23 cellular contexts compared by ENCODE assay signal in the genomic region with DNA sequence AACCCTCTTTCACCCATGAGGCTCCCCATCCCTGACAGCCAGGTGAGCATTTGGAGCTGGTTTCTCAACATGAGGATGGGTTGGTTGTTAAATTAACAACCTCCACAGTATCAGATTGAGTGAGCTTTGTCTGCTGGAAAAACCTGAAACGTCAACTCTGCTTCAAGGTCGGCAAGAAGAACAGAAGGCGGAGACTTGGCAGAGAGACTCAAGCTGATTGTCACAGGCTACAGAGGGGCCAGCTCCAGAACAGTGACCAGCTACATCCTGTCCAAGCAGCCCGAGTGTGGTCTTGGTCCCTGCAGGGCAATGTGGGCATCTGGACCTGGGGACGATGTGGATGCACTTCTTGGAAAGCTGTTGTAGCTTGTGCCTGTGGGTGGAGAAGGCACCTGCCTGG. TPM values are rescaled to one million over a fixed set of nuclear protein-coding genes. Genes with fewer than 3 reads are reported as not detected.
"Had no signal": no experiment of that assay in that cellular context is flagged by ENCODE, and none has a peak within 500 bp of the region (broad histone marks: within the 10 kb centered on the region; RNA-seq: fewer than 3 reads in every experiment).

No MANE protein-coding gene starts in this region.

- H3K9me3 Mint-ChIP-seq: activated naive CD4-positive, alpha-beta T cell treated with anti-CD3 and anti-CD28 coated beads for 36 hours; activated naive CD8-positive, alpha-beta T cell treated with anti-CD3 and anti-CD28 coated beads for 36 hours; activated T-helper 1 cell treated with anti-CD3 and anti-CD28 coated beads, Interleukin-12 subunit alpha, Interleukin-12 subunit beta, Interleukin-2, Interleukin-4 antibody, amounts not matched to agents 30 ng/mL and 10 ng/mL and 1 ng/mL, durations not matched to agents 14 hours and 24 hours and 36 hours; naive thymus-derived CD4-positive, alpha-beta T cell had no signal

- H3K4me3 Mint-ChIP-seq: activated naive CD4-positive, alpha-beta T cell treated with anti-CD3 and anti-CD28 coated beads for 36 hours; activated naive CD8-positive, alpha-beta T cell treated with anti-CD3 and anti-CD28 coated beads for 36 hours; activated T-helper 1 cell treated with anti-CD3 and anti-CD28 coated beads, Interleukin-12 subunit alpha, Interleukin-12 subunit beta, Interleukin-2, Interleukin-4 antibody, amounts not matched to agents 30 ng/mL and 10 ng/mL and 1 ng/mL, durations not matched to agents 14 hours and 24 hours and 36 hours; naive thymus-derived CD4-positive, alpha-beta T cell had no signal

- H3K27me3 ChIP-seq: ascending aorta, brain microvascular endothelial cell, uterus had no signal

- H3K36me3 Mint-ChIP-seq: activated naive CD8-positive, alpha-beta T cell treated with anti-CD3 and anti-CD28 coated beads for 36 hours; naive thymus-derived CD4-positive, alpha-beta T cell had no signal

- H3K27ac Mint-ChIP-seq: activated naive CD4-positive, alpha-beta T cell treated with anti-CD3 and anti-CD28 coated beads for 36 hours; activated naive CD8-positive, alpha-beta T cell treated with anti-CD3 and anti-CD28 coated beads for 36 hours; activated T-helper 1 cell treated with anti-CD3 and anti-CD28 coated beads, Interleukin-12 subunit alpha, Interleukin-12 subunit beta, Interleukin-2, Interleukin-4 antibody, amounts not matched to agents 30 ng/mL and 10 ng/mL and 1 ng/mL, durations not matched to agents 14 hours and 24 hours and 36 hours; naive thymus-derived CD4-positive, alpha-beta T cell had no signal

- H3K4me1 ChIP-seq: ascending aorta, uterus had no signal

- H3K4me3 ChIP-seq: ascending aorta, spleen, uterus had no signal

- H3K9me3 ChIP-seq: ascending aorta, spleen, uterus had no signal

- DNase-seq: activated CD4-positive, alpha-beta T cell treated with anti-CD3 and anti-CD28 coated beads for 48 hours; activated CD4-positive, alpha-beta T cell treated with anti-CD3 and anti-CD28 coated beads, Interleukin-2, amount 50 U/mL, for 48 hours; activated CD8-positive, alpha-beta memory T cell treated with anti-CD3 and anti-CD28 coated beads for 24 hours; activated effector memory CD4-positive, alpha-beta T cell treated with anti-CD3 and anti-CD28 coated beads, Interleukin-2, amount 50 U/mL, for 16 hours; activated naive CD4-positive, alpha-beta T cell treated with anti-CD3 and anti-CD28 coated beads for 36 hours; activated naive CD8-positive, alpha-beta T cell treated with anti-CD3 and anti-CD28 coated beads for 36 hours; activated T-cell treated with anti-CD3 and anti-CD28 coated beads, Interleukin-2, amount 50 U/mL, for 1 hour; brain microvascular endothelial cell; foreskin fibroblast; head of caudate nucleus; mammary epithelial cell; naive thymus-derived CD4-positive, alpha-beta T cell; nucleus accumbens; right cardiac atrium; spleen; stimulated activated naive CD4-positive, alpha-beta T cell treated with Interleukin-2 at 50 U/mL for 16 hours; trophoblast cell; uterus; WERI-Rb-1 had no signal

- ATAC-seq: activated CD4-positive, CD25-positive, alpha-beta regulatory T cell treated with anti-CD3 and anti-CD28 coated beads, Interleukin-2, amount 50 U/mL, for 24 hours; esophagus mucosa; naive thymus-derived CD4-positive, alpha-beta T cell; right cardiac atrium had no signal

- H3K27ac ChIP-seq: ascending aorta, brain microvascular endothelial cell, uterus, WERI-Rb-1 had no signal

- H3K36me3 ChIP-seq: brain microvascular endothelial cell, uterus, WERI-Rb-1 had no signal

RNA-seq across cellular contexts. Expression of a gene that starts 36.6 kb away (rescaled TPM):
- total RNA-seq: activated naive CD8-positive, alpha-beta T cell treated with anti-CD3 and anti-CD28 coated beads for 36 hours; ascending aorta had no signal
- polyA plus RNA-seq: naive thymus-derived CD4-positive, alpha-beta T cell had no signal
